3 cellular contexts compared by ENCODE assay signal in genomic region chr2:129860088-129860487, GRCh38.
"Had no signal": no experiment of that assay in that cellular context is flagged by ENCODE, and none has a peak within 500 bp of the region (broad histone marks: within the 10 kb centered on the region; RNA-seq: fewer than 3 reads in every experiment).

No MANE protein-coding gene starts in this region.

- ATAC-seq: GM12878 had no signal

- H3K4me3 ChIP-seq: GM12878 had no signal

- DNase-seq: GDM1, GF-D8 had no signal
